In genomic region chr15:64844576-64845140, GRCh38 we compare ENCODE assay signal across 8 cellular contexts. TPM values are rescaled to one million over a fixed set of nuclear protein-coding genes. Genes with fewer than 3 reads are reported as not detected.
A peak's percentile ranks its signal among the peaks of the same experiment; 100 is the strongest.
DNase-seq lines count a peak whose midpoint lies in the region; ATAC-seq, FAIRE-seq and TF ChIP-seq lines count a peak whose summit lies in the region.

No MANE protein-coding gene starts in this region.

- H3K18ac ChIP-seq in mesenchymal stem cell (ENCODE audit: low read depth in 1 of 2, low read length in 2 of 2): no peak overlapping the region

- H4K8ac ChIP-seq in mesenchymal stem cell (ENCODE audit: low read length): no peak overlapping the region

- RAD21 ChIA-PET in GM12878 (lab: Charles Lee; ENCODE audit: unreplicated experiment): interaction anchor here (0.6 to 6.8 kb wide), 12 partner anchors 19 to 88 kb away, joined by 3 to 129 read pairs (median 10); partner anchors contain the start of gene PIF1

- no peak overlapping the region for H3K23ac ChIP-seq in mesenchymal stem cell (ENCODE audit: low read length in 2 of 2)

- CTCF ChIA-PET in GM12878 (lab: Yijun Ruan, JAX): interaction anchor here (0.6 to 5.1 kb wide), 13 partner anchors 9 to 217 kb away, joined by 3 to 78 read pairs (median 4); partner anchors contain the start of gene PIF1

- peak overlapping the region; percentile 81 for H3K9ac ChIP-seq in GM12878 (ENCODE audit: control insufficient read depth, insufficient read depth, low read length)
- peak overlapping the region; percentile 95 for H3K9ac ChIP-seq in mesenchymal stem cell (ENCODE audit: low read length)

- no peak for FAIRE-seq in GM12878 (lab: Jason Lieb, UNC)

- no peak overlapping the region for H2BK12ac ChIP-seq in mesenchymal stem cell (ENCODE audit: low read length in 2 of 2)

- H4K91ac ChIP-seq in mesenchymal stem cell (ENCODE audit: low read length): no peak overlapping the region

- H2BK5ac ChIP-seq in mesenchymal stem cell (ENCODE audit: low read depth, low read length, poor library complexity, severe bottlenecking): no peak overlapping the region

- no peak overlapping the region for H2AFZ ChIP-seq in GM12878 (ENCODE audit: control insufficient read depth, low read depth, low read length)
- H2AFZ ChIP-seq in mesenchymal stem cell (ENCODE audit: low read depth, low read length): no peak overlapping the region

- no peak for TF ChIP-seq POLR2A in heart left ventricle (IDR thresholded peaks at IDR 0.05)
- TF ChIP-seq POLR2A in GM12878 (IDR thresholded peaks at IDR 0.05; ENCODE audit: low read depth, low read length): no peak

- in situ Hi-C loops in GM12878 (cut with MboI): no loop called here

- TF ChIP-seq EP300 in GM12878 (IDR thresholded peaks at IDR 0.05; ENCODE audit: borderline replicate concordance in 1 of 2, control insufficient read depth in 1 of 2, low read depth in 2 of 2, low read length in 2 of 2): no peak

- peak overlapping the region in 9 of 12 donors; percentile 86 to 100 (median 98) for H3K4me3 ChIP-seq in heart left ventricle
- H3K4me3 ChIP-seq in GM12878: peak overlapping the region; percentile 99
- H3K4me3 ChIP-seq in mesenchymal stem cell (ENCODE audit: insufficient read depth in 1 of 2, low read depth in 1 of 2, low read length in 2 of 2): peak overlapping the region in 1 of 2 experiments; percentile 99

- intact Hi-C loops in heart left ventricle (cut with DNase I) (loop anchor here in 8 of 10 donors (5.0 kb wide), 3 partner anchors 48 to 143 kb away; partner anchors contain the start of gene SPG21 (in 1 of the 8)), left cardiac atrium (cut with DNase I) (loop anchor here (5.0 to 10.0 kb wide), 3 partner anchors 50 to 140 kb away; partner anchors contain the start of gene SPG21 (in 1 of the 2)), GM12878 (cut with micrococcal nuclease; ENCODE audit: unreplicated experiment) (loop anchor here (1.0 kb wide), 1 partner anchor 49 kb away; no protein-coding TSS in a partner anchor)

- SMC1A ChIA-PET in GM12878 (lab: Charles Lee; ENCODE audit: uncharacterized antibody, unreplicated experiment): interaction anchor here (0.6 to 6.5 kb wide), 15 partner anchors 9 to 180 kb away, joined by 3 to 116 read pairs (median 4); no protein-coding TSS in a partner anchor

- H3K14ac ChIP-seq in mesenchymal stem cell (ENCODE audit: low read length in 2 of 2): no peak overlapping the region

- H2BK120ac ChIP-seq in mesenchymal stem cell (ENCODE audit: low read depth, low read length): no peak overlapping the region

- H3K79me2 ChIP-seq in GM12878 (ENCODE audit: control insufficient read depth, insufficient read depth, low read length): peaks cover 69% of the 10 kb centered on the region

- no peak overlapping the region for H2BK15ac ChIP-seq in mesenchymal stem cell (ENCODE audit: low read depth, poor library complexity, severe bottlenecking)

- TF ChIP-seq CTCF in heart left ventricle (IDR thresholded peaks at IDR 0.05) (no peak), GM12878 (IDR thresholded peaks at IDR 0.05 in 2 of 3, conservative IDR thresholded peaks at IDR 0.05 in 1 of 3; ENCODE audit: control insufficient read depth in 2 of 3, extremely low read depth in 1 of 3, insufficient read depth in 1 of 3, low read depth in 3 of 3, low read length in 3 of 3) (no peak)

- H3K36me3 ChIP-seq in heart left ventricle: peaks cover 0 to 51% (median 13%) of the 10 kb centered on the region in 9 donors
- peaks cover 2 to 7% of the 10 kb centered on the region in 2 experiments for H3K36me3 ChIP-seq in GM12878 (ENCODE audit: control insufficient read depth in 2 of 2, insufficient read depth in 2 of 2, low read length in 1 of 2)
- H3K36me3 ChIP-seq in mesenchymal stem cell (ENCODE audit: control insufficient read depth in 1 of 2, insufficient read depth in 2 of 2, low read depth in 1 of 2, low read length in 2 of 2): peaks cover 4 to 26% of the 10 kb centered on the region in 2 experiments

- H3K9me3 ChIP-seq in heart left ventricle: no peaks in the 10 kb centered on the region
- H3K9me3 ChIP-seq in GM12878 (replicated peaks; ENCODE audit: control insufficient read depth, insufficient read depth, low read length): no peaks in the 10 kb centered on the region
- no peaks in the 10 kb centered on the region for H3K9me3 ChIP-seq in mesenchymal stem cell (ENCODE audit: control insufficient read depth, low read length)

- H3K27ac ChIP-seq in heart left ventricle (peak overlapping the region; percentile 33 to 98 (median 96)), GM12878 (ENCODE audit: control insufficient read depth, insufficient read depth) (peak overlapping the region; percentile 79), mesenchymal stem cell (ENCODE audit: low read length, poor library complexity, severe bottlenecking) (peak overlapping the region; percentile 15)

- no TSS peak for BruUV-seq in GM12878 (replicated peaks; lab: Mats Ljungman, UMichigan)

- peaks cover 27% of the 10 kb centered on the region for H3K79me1 ChIP-seq in mesenchymal stem cell (replicated peaks; ENCODE audit: low read length, poor library complexity, severe bottlenecking)

- POLR2A ChIA-PET in GM12878 (lab: Charles Lee): interaction anchor here (0.6 to 5.3 kb wide), 12 partner anchors 9 to 473 kb away, joined by 3 to 127 read pairs (median 6); partner anchors contain the start of genes ANKDD1A and PIF1

- DNase-seq in heart left ventricle: no peak
- no peak for DNase-seq in left cardiac atrium
- DNase-seq in GM12878 (ENCODE audit: low read depth, low spot score): no peak
- no peak for DNase-seq in mesenchymal stem cell
- DNase-seq in amygdala (lab: John Stamatoyannopoulos, UW): no peak
- no peak for DNase-seq in HT-29 (ENCODE audit: low spot score)
- no peak for DNase-seq in stimulated activated CD4-positive, alpha-beta T cell treated with anti-CD3 and anti-CD28 coated beads, Interleukin-1b, Interleukin-23, amount 100 ng/mL, for 48 hours

- no peaks in the 10 kb centered on the region for H4K20me1 ChIP-seq in GM12878 (ENCODE audit: control insufficient read depth, insufficient read depth)

- H2AK5ac ChIP-seq in mesenchymal stem cell (ENCODE audit: low read length, severe bottlenecking): peak overlapping the region; percentile 30

- TF ChIP-seq RAD21 in GM12878 (IDR thresholded peaks at IDR 0.05; ENCODE audit: insufficient read depth, low read depth, low read length): no peak

- H3K4me1 ChIP-seq in heart left ventricle: peaks cover 6 to 76% (median 50%) of the 10 kb centered on the region in 12 donors
- peaks cover 26% of the 10 kb centered on the region for H3K4me1 ChIP-seq in GM12878 (ENCODE audit: control insufficient read depth, insufficient read depth, low read length)
- H3K4me1 ChIP-seq in mesenchymal stem cell (ENCODE audit: control insufficient read depth, insufficient read depth, low read depth, low read length): peaks cover 40% of the 10 kb centered on the region

- ATAC-seq in heart left ventricle: no peak
- no peak for ATAC-seq in left cardiac atrium
- ATAC-seq in GM12878: peak; percentile 56
- ATAC-seq in GM18502 (IDR thresholded peaks at IDR 0.05; ENCODE audit: poor library complexity, unreplicated experiment): no peak

- H3K4ac ChIP-seq in mesenchymal stem cell (ENCODE audit: low read depth in 1 of 2, low read length in 2 of 2): no peak overlapping the region

- WGBS in heart left ventricle, 4 donors: 36 to 46% (median 40%) methylated on average over 8 of the region's 8 CpGs
- WGBS in GM12878 (ENCODE audit: insufficient coverage, insufficient replicate concordance, low lambda C conversion rate, missing lambda C conversion rate): 2% methylated on average over 8 of the region's 8 CpGs
- 55% methylated on average over 8 of the region's 8 CpGs for WGBS in mesenchymal stem cell

- H3K4me2 ChIP-seq in GM12878 (ENCODE audit: control insufficient read depth, insufficient read depth): peak overlapping the region; percentile 99
- H3K4me2 ChIP-seq in mesenchymal stem cell (ENCODE audit: low read length, poor library complexity, severe bottlenecking): no peak overlapping the region

- H3K27me3 ChIP-seq in heart left ventricle: no peaks in the 10 kb centered on the region
- H3K27me3 ChIP-seq in GM12878 (replicated peaks in 1 of 2; ENCODE audit: control insufficient read depth in 2 of 2, insufficient read depth in 2 of 2, low read length in 1 of 2): no peaks in the 10 kb centered on the region
- no peaks in the 10 kb centered on the region for H3K27me3 ChIP-seq in mesenchymal stem cell (ENCODE audit: control insufficient read depth in 1 of 2, insufficient read depth in 1 of 2, low read length in 2 of 2)

RNA-seq across cellular contexts. Expression of gene PLEKHO2, which starts 2.9 kb away (rescaled TPM):
- total RNA-seq in heart left ventricle (10 to 100 TPM in 3 of 9 donors, 1 to 10 TPM in 6; 7.0 to 50.8 (median 9.2) TPM), left cardiac atrium (10 to 100 TPM; 21.3 to 27.0 TPM), GM12878 (2014; rRNA removed) (21.5 and 21.6 TPM in 2 replicates), GM12878 (2014; rRNA removed; fragmentation: Illumina TruSeq; extraction: Trizol) (14.6 and 15.5 TPM in 2 replicates), GM12878 (2021) (25.4 and 25.6 TPM in 2 replicates)
- polyA plus RNA-seq in heart left ventricle (10 to 100 TPM in 1 of 2 donors, 1 to 10 TPM in 1; 5.3 to 13.4 TPM), GM12878 (2011; rRNA removed) (11.2 and 19.4 TPM in 2 replicates), GM12878 (2014; fragmentation: Illumina TruSeq; extraction: Trizol) (12.1 and 19.5 TPM in 2 replicates), GM12878 (2014; fragmentation: Nextera tagmentation; extraction: Ambion mirVana) (1 to 10 TPM; 1.4 to 3.1 TPM), GM12878 (2014; rRNA removed) (19.8 and 22.9 TPM in 2 replicates), GM12878 (2016; fragmentation: Nextera tagmentation; extraction: Ambion mirVana) (10 to 100 TPM; 22.3 to 22.4 TPM)
- total RNA-seq in GM12878 (2013; cell fraction: nucleolus; rRNA removed): 20.0 and 20.1 TPM in 2 replicates
- 10.2 TPM for polyA plus RNA-seq in GM12878 (2011; ENCODE audit: low read depth)
- 24.1 and 29.2 TPM in 2 replicates for polyA plus RNA-seq in GM12878 (2011; cell fraction: cytosol; rRNA removed)
- polyA plus RNA-seq in GM12878 (2011; cell fraction: nucleus; rRNA removed): 23.2 and 25.9 TPM in 2 replicates
- 19.2 and 20.3 TPM in 2 replicates for polyA plus RNA-seq in GM12878 (2012)
- polyA minus RNA-seq in GM12878 (2011; rRNA and poly(A)+ RNA removed): 15.3 and 28.9 TPM in 2 replicates
- polyA minus RNA-seq in GM12878 (2011; cell fraction: cytosol; rRNA and poly(A)+ RNA removed): 8.3 and 9.5 TPM in 2 replicates
- 5.9 and 10.8 TPM in 2 replicates for polyA minus RNA-seq in GM12878 (2011; cell fraction: nucleus; rRNA and poly(A)+ RNA removed)
- polyA plus RNA-seq in mesenchymal stem cell (2013, experiment 1 of 2): 16.3 TPM
- polyA plus RNA-seq in mesenchymal stem cell (2013, experiment 2 of 2): 17.0 TPM
- 6.4 and 8.1 TPM in 2 replicates for total RNA-seq in HT-29 (2014; rRNA removed; shearing (Covaris generic))

RNA-seq across cellular contexts. Expression of gene PIF1, which starts 19.2 kb away (rescaled TPM):
- 1 to 10 TPM in 2 of 9 donors, under 1 TPM in 5, not detected in 2; 0.23 to 4.6 (median 0.52) TPM for total RNA-seq in heart left ventricle
- under 1 TPM; 0.40 to 0.88 TPM for polyA plus RNA-seq in heart left ventricle
- under 1 TPM; 0.47 to 0.94 TPM for total RNA-seq in left cardiac atrium
- 90.7 and 116 TPM in 2 replicates for total RNA-seq in GM12878 (2013; cell fraction: nucleolus; rRNA removed)
- total RNA-seq in GM12878 (2014; rRNA removed): 42.8 and 43.9 TPM in 2 replicates
- total RNA-seq in GM12878 (2014; rRNA removed; fragmentation: Illumina TruSeq; extraction: Trizol): 21.0 and 22.6 TPM in 2 replicates
- total RNA-seq in GM12878 (2021): 36.9 and 39.5 TPM in 2 replicates
- polyA plus RNA-seq in GM12878 (2011; ENCODE audit: low read depth): 7.2 TPM
- polyA plus RNA-seq in GM12878 (2011; rRNA removed): 52.9 and 68.9 TPM in 2 replicates
- polyA plus RNA-seq in GM12878 (2011; cell fraction: cytosol; rRNA removed): 71.9 and 108 TPM in 2 replicates
- 271 and 281 TPM in 2 replicates for polyA plus RNA-seq in GM12878 (2011; cell fraction: nucleus; rRNA removed)
- polyA plus RNA-seq in GM12878 (2012): 27.1 and 32.1 TPM in 2 replicates
- polyA plus RNA-seq in GM12878 (2014; fragmentation: Illumina TruSeq; extraction: Trizol): 18.3 and 36.5 TPM in 2 replicates
- polyA plus RNA-seq in GM12878 (2014; fragmentation: Nextera tagmentation; extraction: Ambion mirVana): 1 to 10 TPM; 3.7 to 7.2 TPM
- 64.0 and 69.2 TPM in 2 replicates for polyA plus RNA-seq in GM12878 (2014; rRNA removed)
- 10 to 100 TPM; 28.7 to 33.4 TPM for polyA plus RNA-seq in GM12878 (2016; fragmentation: Nextera tagmentation; extraction: Ambion mirVana)
- 21.3 and 51.3 TPM in 2 replicates for polyA minus RNA-seq in GM12878 (2011; rRNA and poly(A)+ RNA removed)
- 23.0 and 29.8 TPM in 2 replicates for polyA minus RNA-seq in GM12878 (2011; cell fraction: cytosol; rRNA and poly(A)+ RNA removed)
- 41.1 and 67.6 TPM in 2 replicates for polyA minus RNA-seq in GM12878 (2011; cell fraction: nucleus; rRNA and poly(A)+ RNA removed)
- polyA plus RNA-seq in mesenchymal stem cell (2013, experiment 1 of 2): 0.94 TPM
- 1.0 TPM for polyA plus RNA-seq in mesenchymal stem cell (2013, experiment 2 of 2)
- 66.2 and 77.4 TPM in 2 replicates for total RNA-seq in HT-29 (2014; rRNA removed; shearing (Covaris generic))

Comparison
In these comparisons a context has a peak if more than half of its experiments do, and no peak if none do; other contexts are left out.
1. H3K27ac ChIP-seq: peak in every context shown above with its lines; median percentile 96 in heart left ventricle; 79 in GM12878; 15 in mesenchymal stem cell.